ENCODE assay signal across 15 cellular contexts in the genomic region with DNA sequence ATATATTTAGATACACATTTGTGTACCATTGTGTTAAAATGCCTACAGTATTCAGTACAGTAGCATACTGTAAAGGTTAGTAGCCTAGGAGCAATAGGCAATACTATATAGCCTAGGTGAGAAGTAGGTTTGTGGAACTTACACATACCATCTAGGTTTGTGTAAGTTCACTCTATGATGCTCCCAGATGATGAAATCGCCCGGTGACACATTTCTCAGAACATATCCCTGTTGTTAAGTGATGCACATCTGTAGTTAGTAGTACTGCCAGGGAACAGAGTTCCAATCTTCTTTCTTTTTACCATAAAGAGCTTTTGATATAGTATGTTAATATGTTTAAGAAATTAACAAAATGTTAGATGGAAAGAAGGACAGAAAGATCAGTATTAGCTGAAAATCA.
"Had no signal": no experiment of that assay in that cellular context is flagged by ENCODE, and none has a peak within 500 bp of the region (broad histone marks: within the 10 kb centered on the region; RNA-seq: fewer than 3 reads in every experiment).

No MANE protein-coding gene starts in this region.

- H3K27ac ChIP-seq: gastroesophageal sphincter, hepatocyte, skin epidermis, thyroid gland had no signal

- FAIRE-seq: astrocyte, urothelium cell line had no signal

- H3K4me3 ChIP-seq: gastroesophageal sphincter, hepatocyte, skin epidermis, thyroid gland had no signal

- ATAC-seq: activated CD8-positive, alpha-beta memory T cell treated with anti-CD3 and anti-CD28 coated beads, Interleukin-2, amount 10 ng/mL, durations not matched to agents 7 days and 5 days; activated T-cell treated with anti-CD3 and anti-CD28 coated beads, Interleukin-2, amount 50 U/mL, for 4 hours; effector memory CD8-positive, alpha-beta T cell; gastroesophageal sphincter; stimulated activated effector memory CD8-positive, alpha-beta T cell treated with anti-CD3 and anti-CD28 coated beads, Interleukin-12 subunit alpha, Interleukin-12 subunit beta, amount 100 ng/mL, for 72 hours had no signal

- H3K4me1 ChIP-seq: gastroesophageal sphincter, thyroid gland had no signal

- H3K27ac Mint-ChIP-seq: activated CD8-positive, alpha-beta memory T cell treated with anti-CD3 and anti-CD28 coated beads, Interleukin-2, amount 10 ng/mL, durations not matched to agents 7 days and 5 days; mesothelial cell of epicardium; stimulated activated effector memory CD8-positive, alpha-beta T cell treated with anti-CD3 and anti-CD28 coated beads, Interleukin-12 subunit alpha, Interleukin-12 subunit beta, amount 100 ng/mL, for 72 hours had no signal

- DNase-seq: activated CD4-positive, alpha-beta T cell treated with anti-CD3 and anti-CD28 coated beads, Interleukin-2, amount 50 U/mL, for 4 hours; activated CD8-positive, alpha-beta memory T cell treated with anti-CD3 and anti-CD28 coated beads, Interleukin-2, amount 10 ng/mL, durations not matched to agents 7 days and 5 days; activated effector memory CD4-positive, alpha-beta T cell treated with anti-CD3 and anti-CD28 coated beads, Interleukin-2, amount 50 U/mL, for 16 hours; activated T-cell treated with anti-CD3 and anti-CD28 coated beads, Interleukin-2, amount 50 U/mL, for 4 hours; effector memory CD8-positive, alpha-beta T cell; kidney glomerular epithelial cell; thyroid gland had no signal

- H3K27me3 ChIP-seq: gastroesophageal sphincter, hepatocyte, thyroid gland had no signal

- H3K9me3 Mint-ChIP-seq: activated T-cell treated with anti-CD3 and anti-CD28 coated beads, Interleukin-2, amount 50 U/mL, for 4 hours; effector memory CD8-positive, alpha-beta T cell; mesothelial cell of epicardium; neural crest cell; stimulated activated effector memory CD8-positive, alpha-beta T cell treated with anti-CD3 and anti-CD28 coated beads, Interleukin-12 subunit alpha, Interleukin-12 subunit beta, amount 100 ng/mL, for 72 hours had no signal

- H3K9me3 ChIP-seq: gastroesophageal sphincter, thyroid gland had no signal
